In the genomic region with DNA sequence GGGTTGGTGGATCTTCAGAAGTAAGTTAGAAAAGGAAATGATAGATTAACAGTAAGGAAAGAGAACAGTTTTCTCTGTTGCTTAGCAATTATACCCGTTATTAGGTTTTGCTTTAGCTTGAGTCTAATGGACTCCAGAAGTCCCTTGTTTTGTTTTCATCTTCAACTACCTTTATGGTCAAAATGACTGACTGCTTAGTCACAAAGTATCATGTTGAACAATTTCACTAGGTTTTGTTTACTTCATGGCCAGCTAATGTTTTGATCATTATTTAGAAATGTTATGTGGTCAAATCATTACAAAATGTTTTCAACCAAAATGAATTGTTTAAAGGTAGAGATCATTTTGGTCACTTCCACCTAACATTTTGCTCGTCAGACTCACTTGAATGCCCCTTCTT, we compare ENCODE assay signal across 9 cellular contexts. TPM values are rescaled to one million over a fixed set of nuclear protein-coding genes. Genes with fewer than 3 reads are reported as not detected.
DNase-seq lines count a peak whose midpoint lies in the region; ATAC-seq and TF ChIP-seq lines count a peak whose summit lies in the region.
"Had no signal": no experiment of that assay in that cellular context is flagged by ENCODE, and none has a peak within 500 bp of the region (broad histone marks: within the 10 kb centered on the region; RNA-seq: fewer than 3 reads in every experiment).

No MANE protein-coding gene starts in this region.

- H3K36me3 Mint-ChIP-seq in activated T-cell treated with anti-CD3 and anti-CD28 coated beads, Interleukin-2, amount 50 U/mL, for 4 hours (ENCODE audit: insufficient read depth) = peaks cover 11% of the 10 kb centered on the region

- peaks cover 9 to 40% (median 38%) of the 10 kb centered on the region in 4 donors for H3K4me1 ChIP-seq in stomach
- H3K4me1 ChIP-seq in adrenal gland (replicated peaks in 1 of 2) = peaks cover 8 to 28% of the 10 kb centered on the region in 2 donors

- peaks cover 8 to 11% (median 11%) of the 10 kb centered on the region in 4 donors for H3K36me3 ChIP-seq in stomach
- peaks cover 0 to 7% of the 10 kb centered on the region in 2 donors for H3K36me3 ChIP-seq in adrenal gland (replicated peaks in 1 of 2)

- ATAC-seq in activated T-cell treated with anti-CD3 and anti-CD28 coated beads, Interleukin-2, amount 50 U/mL, for 4 hours = no peak
- no peak for ATAC-seq in GM21723 (IDR thresholded peaks at IDR 0.05; ENCODE audit: unreplicated experiment)

- CTCF ChIA-PET in RWPE1 (lab: Yijun Ruan, JAX) = no interaction called here

- 34 to 41% (median 38%) methylated on average over 2 of the region's 2 CpGs for WGBS in stomach, 5 donors
- WGBS in adrenal gland, 4 donors = 25 to 27% (median 26%) methylated on average over 2 of the region's 2 CpGs

- H3K27me3 ChIP-seq in stomach (no peaks in the 10 kb centered on the region), adrenal gland (no peaks in the 10 kb centered on the region)

- H3K4me3 Mint-ChIP-seq in activated T-cell treated with anti-CD3 and anti-CD28 coated beads, Interleukin-2, amount 50 U/mL, for 4 hours = peak overlapping the region; percentile 93

- H3K9me3 ChIP-seq in stomach = no peaks in the 10 kb centered on the region
- no peaks in the 10 kb centered on the region for H3K9me3 ChIP-seq in adrenal gland (replicated peaks in 1 of 3)

- DNase-seq in activated T-cell treated with anti-CD3 and anti-CD28 coated beads, Interleukin-2, amount 50 U/mL, for 4 hours = no peak
- no peak for DNase-seq in activated T-cell treated with anti-CD3 and anti-CD28 coated beads, Interleukin-2, amount 50 U/mL, for 1 hour
- DNase-seq in RWPE1 (ENCODE audit: low spot score) = peak; percentile 57
- DNase-seq in fibroblast of gingiva (ENCODE audit: low read depth) = peak; percentile 52
- DNase-seq in stomach = no peak
- no peak for DNase-seq in adrenal gland
- DNase-seq in activated gamma-delta T cell treated with Interleukin-2 at 50 U/mL for 16 hours = no peak
- DNase-seq: NCI-H2107 had no signal

- no peaks in the 10 kb centered on the region for H3K9me3 Mint-ChIP-seq in activated T-cell treated with anti-CD3 and anti-CD28 coated beads, Interleukin-2, amount 50 U/mL, for 4 hours

- intact Hi-C loops in stomach (cut with DNase I; ENCODE audit: low total_unique reads) (no loop called here), adrenal gland (cut with DNase I) (loop anchor here in 1 of 2 donors (10.0 kb wide), 1 partner anchor 98 kb away; a partner anchor contains a TSS)

- TF ChIP-seq POLR2A in stomach (IDR thresholded peaks at IDR 0.05) (no peak), adrenal gland (IDR thresholded peaks at IDR 0.05) (no peak)

- TF ChIP-seq CTCF in RWPE1 (conservative IDR thresholded peaks at IDR 0.05; ENCODE audit: low read depth) = no peak
- TF ChIP-seq CTCF in stomach (IDR thresholded peaks at IDR 0.05) = no peak
- no peak for TF ChIP-seq CTCF in adrenal gland (IDR thresholded peaks at IDR 0.05)

- no peaks in the 10 kb centered on the region for H3K27me3 Mint-ChIP-seq in activated T-cell treated with anti-CD3 and anti-CD28 coated beads, Interleukin-2, amount 50 U/mL, for 4 hours (ENCODE audit: low read depth)

- TF ChIP-seq EP300 in stomach (IDR thresholded peaks at IDR 0.05) = no peak

- no peak overlapping the region for H3K27ac ChIP-seq in RWPE1
- no peak overlapping the region for H3K27ac ChIP-seq in stomach
- H3K27ac ChIP-seq in adrenal gland = peak overlapping the region in 1 of 5 donors; percentile 97

- H3K4me1 Mint-ChIP-seq in activated T-cell treated with anti-CD3 and anti-CD28 coated beads, Interleukin-2, amount 50 U/mL, for 4 hours (ENCODE audit: low read depth) = peaks cover 33% of the 10 kb centered on the region

- H3K4me3 ChIP-seq in stomach (peak overlapping the region in 3 of 4 donors; percentile 92 to 94 (median 92)), adrenal gland (peak overlapping the region in 1 of 4 donors; percentile 96)

- POLR2A ChIA-PET in RWPE1 (lab: Yijun Ruan, JAX; ENCODE audit: low non-redundant PET) = no interaction called here

RNA-seq across cellular contexts. Expression of a gene that starts 1.9 kb away (rescaled TPM):
- total RNA-seq in activated T-cell treated with anti-CD3 and anti-CD28 coated beads, Interleukin-2, amount 50 U/mL, for 4 hours = 1 to 10 TPM; 5.9 to 8.2 (median 6.7) TPM
- total RNA-seq in stomach (10 to 100 TPM in 3 of 5 donors, 1 to 10 TPM in 2; 4.9 to 23.9 (median 13.8) TPM), adrenal gland (10 to 100 TPM in 6 of 8 donors, 1 to 10 TPM in 2; 7.1 to 27.5 (median 17.6) TPM)
- polyA plus RNA-seq in stomach (1 to 10 TPM in 1 of 3 donors, under 1 TPM in 2; 0.76 to 1.8 (median 1.00) TPM), adrenal gland (10 to 100 TPM in 1 of 3 donors, 1 to 10 TPM in 2; 4.5 to 10.6 (median 6.3) TPM)

Comparison
In these comparisons a context has a peak if more than half of its experiments do, and no peak if none do; other contexts are left out.
1. DNase-seq: peak in RWPE1 (single experiment) and fibroblast of gingiva (single experiment); none in activated T-cell treated with anti-CD3 and anti-CD28 coated beads, Interleukin-2, amount 50 U/mL, for 4 hours (single experiment), activated T-cell treated with anti-CD3 and anti-CD28 coated beads, Interleukin-2, amount 50 U/mL, for 1 hour (single experiment), stomach (single experiment), adrenal gland (0 of 7) and activated gamma-delta T cell treated with Interleukin-2 at 50 U/mL for 16 hours (single experiment).